1 cellular context compared by ENCODE assay signal in the genomic region with DNA sequence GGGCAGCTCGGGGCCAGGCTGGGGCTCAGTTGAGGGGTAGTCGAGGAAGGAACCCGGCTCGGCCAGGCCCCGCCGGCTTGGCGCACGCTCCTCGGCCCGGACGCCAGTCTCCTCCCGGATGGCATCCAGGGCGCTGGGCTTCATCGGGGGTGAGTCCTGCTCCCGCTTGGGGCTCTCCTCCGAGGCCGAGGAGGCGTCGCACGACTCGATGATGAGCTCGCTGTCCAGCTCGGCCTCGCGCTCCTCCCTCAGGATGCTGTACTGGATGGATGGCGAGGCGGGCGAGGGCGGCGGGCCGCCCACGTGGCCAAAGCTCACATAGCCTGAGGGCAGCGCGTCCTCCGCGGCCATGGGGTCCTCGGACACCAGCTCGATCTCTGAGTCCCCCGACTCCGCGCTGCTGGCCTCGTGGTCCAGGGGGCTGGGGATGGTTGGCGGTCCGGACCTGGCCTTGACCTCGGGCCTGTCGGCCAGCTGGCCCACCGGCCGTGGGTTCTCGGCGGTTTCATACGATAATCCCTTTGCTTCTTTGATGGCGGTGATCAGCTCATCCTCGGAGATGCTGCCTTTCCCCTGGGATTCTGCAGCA.
TF ChIP-seq lines count a peak whose summit lies in the region.

No MANE protein-coding gene starts in this region.

TF ChIP-seq in SK-N-SH, 30 proteins besides CTCF, POLR2A, EP300 and RAD21 (continued from another document):
- TF ChIP-seq, protein P1, sequence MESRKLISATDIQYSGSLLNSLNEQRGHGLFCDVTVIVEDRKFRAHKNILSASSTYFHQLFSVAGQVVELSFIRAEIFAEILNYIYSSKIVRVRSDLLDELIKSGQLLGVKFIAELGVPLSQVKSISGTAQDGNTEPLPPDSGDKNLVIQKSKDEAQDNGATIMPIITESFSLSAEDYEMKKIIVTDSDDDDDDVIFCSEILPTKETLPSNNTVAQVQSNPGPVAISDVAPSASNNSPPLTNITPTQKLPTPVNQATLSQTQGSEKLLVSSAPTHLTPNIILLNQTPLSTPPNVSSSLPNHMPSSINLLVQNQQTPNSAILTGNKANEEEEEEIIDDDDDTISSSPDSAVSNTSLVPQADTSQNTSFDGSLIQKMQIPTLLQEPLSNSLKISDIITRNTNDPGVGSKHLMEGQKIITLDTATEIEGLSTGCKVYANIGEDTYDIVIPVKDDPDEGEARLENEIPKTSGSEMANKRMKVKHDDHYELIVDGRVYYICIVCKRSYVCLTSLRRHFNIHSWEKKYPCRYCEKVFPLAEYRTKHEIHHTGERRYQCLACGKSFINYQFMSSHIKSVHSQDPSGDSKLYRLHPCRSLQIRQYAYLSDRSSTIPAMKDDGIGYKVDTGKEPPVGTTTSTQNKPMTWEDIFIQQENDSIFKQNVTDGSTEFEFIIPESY (IDR thresholded peaks at IDR 0.05; ENCODE audit: borderline replicate concordance, low read depth): no peak
- TF ChIP-seq FOSL2 (IDR thresholded peaks at IDR 0.05; ENCODE audit: borderline replicate concordance, low read depth) (no peak), EZH2phosphoT487 (IDR thresholded peaks at IDR 0.05; ENCODE audit: borderline replicate concordance, low read depth) (no peak), FOXM1 (IDR thresholded peaks at IDR 0.05; ENCODE audit: low read depth) (no peak), FOXJ3 (CRISPR knock-in tag; IDR thresholded peaks at IDR 0.05) (no peak), RCOR1 (IDR thresholded peaks at IDR 0.05; ENCODE audit: low read length) (no peak), RXRA (IDR thresholded peaks at IDR 0.05; ENCODE audit: borderline replicate concordance, low read depth) (no peak), POLR2AphosphoS5 (IDR thresholded peaks at IDR 0.05; ENCODE audit: low read depth, low read length) (no peak), MEF2A (IDR thresholded peaks at IDR 0.05; ENCODE audit: borderline replicate concordance, low read depth) (no peak), RFX5 (IDR thresholded peaks at IDR 0.05; ENCODE audit: low read length) (no peak), YY1 (IDR thresholded peaks at IDR 0.05; ENCODE audit: low read depth) (no peak), GABPA (IDR thresholded peaks at IDR 0.05; ENCODE audit: low read depth) (no peak)
- TF ChIP-seq, protein P2, sequence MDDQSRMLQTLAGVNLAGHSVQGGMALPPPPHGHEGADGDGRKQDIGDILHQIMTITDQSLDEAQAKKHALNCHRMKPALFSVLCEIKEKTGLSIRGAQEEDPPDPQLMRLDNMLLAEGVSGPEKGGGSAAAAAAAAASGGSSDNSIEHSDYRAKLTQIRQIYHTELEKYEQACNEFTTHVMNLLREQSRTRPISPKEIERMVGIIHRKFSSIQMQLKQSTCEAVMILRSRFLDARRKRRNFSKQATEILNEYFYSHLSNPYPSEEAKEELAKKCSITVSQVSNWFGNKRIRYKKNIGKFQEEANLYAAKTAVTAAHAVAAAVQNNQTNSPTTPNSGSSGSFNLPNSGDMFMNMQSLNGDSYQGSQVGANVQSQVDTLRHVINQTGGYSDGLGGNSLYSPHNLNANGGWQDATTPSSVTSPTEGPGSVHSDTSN (IDR thresholded peaks at IDR 0.05): no peak
- TF ChIP-seq, protein P3, sequence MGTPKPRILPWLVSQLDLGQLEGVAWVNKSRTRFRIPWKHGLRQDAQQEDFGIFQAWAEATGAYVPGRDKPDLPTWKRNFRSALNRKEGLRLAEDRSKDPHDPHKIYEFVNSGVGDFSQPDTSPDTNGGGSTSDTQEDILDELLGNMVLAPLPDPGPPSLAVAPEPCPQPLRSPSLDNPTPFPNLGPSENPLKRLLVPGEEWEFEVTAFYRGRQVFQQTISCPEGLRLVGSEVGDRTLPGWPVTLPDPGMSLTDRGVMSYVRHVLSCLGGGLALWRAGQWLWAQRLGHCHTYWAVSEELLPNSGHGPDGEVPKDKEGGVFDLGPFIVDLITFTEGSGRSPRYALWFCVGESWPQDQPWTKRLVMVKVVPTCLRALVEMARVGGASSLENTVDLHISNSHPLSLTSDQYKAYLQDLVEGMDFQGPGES (IDR thresholded peaks at IDR 0.05; ENCODE audit: low read depth, low read length): no peak
